ENCODE assay signal across 1 cellular context in the genomic region with DNA sequence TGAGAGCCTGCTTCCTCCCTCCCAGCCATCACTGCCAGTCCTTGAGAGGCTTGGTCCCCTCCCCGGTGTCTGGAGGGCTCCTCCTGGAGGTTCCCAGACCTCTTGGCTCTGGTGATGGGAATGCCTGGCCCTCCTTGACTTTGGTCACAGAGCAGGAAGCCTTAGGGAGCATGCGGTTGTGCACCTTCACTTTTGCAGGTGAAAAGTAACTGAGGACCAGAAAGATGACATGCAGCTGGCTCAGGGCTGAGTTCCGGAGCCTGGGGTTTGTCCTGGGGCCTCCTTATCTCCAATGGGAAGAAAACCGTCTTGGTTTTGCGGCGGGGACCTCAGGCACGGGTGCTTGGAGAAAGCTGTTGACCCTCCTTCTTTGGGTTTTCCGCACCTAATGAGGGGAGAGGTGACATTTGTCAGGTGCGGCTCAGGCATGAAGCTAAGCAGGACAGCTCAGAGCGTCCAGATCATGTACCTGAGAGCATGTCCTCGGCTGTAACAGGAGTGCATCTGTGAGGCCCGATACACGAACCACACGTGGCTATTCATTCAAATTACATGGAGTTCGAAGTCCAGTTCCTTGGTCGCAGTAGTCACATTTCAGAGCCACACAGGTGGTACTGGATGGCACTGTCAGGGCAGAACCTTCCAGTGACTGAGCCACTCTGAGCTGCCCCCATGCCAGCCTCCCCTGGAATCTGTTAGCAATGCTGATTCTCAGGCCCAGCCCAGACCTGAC.
TF ChIP-seq lines count a peak whose summit lies in the region.

No MANE protein-coding gene starts in this region.

TF ChIP-seq in GM12878, 131 proteins besides CTCF, POLR2A, EP300 and RAD21:
- TF ChIP-seq LARP7 (IDR thresholded peaks at IDR 0.05) (0 out of 2 replicates have a peak, but pooled peaks have one; percentile 40), SMARCA5 (IDR thresholded peaks at IDR 0.05) (peak; percentile 77), TCF12 (IDR thresholded peaks at IDR 0.05; ENCODE audit: low read depth, low read length) (no peak), SPI1 (IDR thresholded peaks at IDR 0.05; ENCODE audit: borderline replicate concordance, insufficient read depth, low read depth, low read length) (no peak)
